ENCODE assay signal across 1 cellular context in the genomic region with DNA sequence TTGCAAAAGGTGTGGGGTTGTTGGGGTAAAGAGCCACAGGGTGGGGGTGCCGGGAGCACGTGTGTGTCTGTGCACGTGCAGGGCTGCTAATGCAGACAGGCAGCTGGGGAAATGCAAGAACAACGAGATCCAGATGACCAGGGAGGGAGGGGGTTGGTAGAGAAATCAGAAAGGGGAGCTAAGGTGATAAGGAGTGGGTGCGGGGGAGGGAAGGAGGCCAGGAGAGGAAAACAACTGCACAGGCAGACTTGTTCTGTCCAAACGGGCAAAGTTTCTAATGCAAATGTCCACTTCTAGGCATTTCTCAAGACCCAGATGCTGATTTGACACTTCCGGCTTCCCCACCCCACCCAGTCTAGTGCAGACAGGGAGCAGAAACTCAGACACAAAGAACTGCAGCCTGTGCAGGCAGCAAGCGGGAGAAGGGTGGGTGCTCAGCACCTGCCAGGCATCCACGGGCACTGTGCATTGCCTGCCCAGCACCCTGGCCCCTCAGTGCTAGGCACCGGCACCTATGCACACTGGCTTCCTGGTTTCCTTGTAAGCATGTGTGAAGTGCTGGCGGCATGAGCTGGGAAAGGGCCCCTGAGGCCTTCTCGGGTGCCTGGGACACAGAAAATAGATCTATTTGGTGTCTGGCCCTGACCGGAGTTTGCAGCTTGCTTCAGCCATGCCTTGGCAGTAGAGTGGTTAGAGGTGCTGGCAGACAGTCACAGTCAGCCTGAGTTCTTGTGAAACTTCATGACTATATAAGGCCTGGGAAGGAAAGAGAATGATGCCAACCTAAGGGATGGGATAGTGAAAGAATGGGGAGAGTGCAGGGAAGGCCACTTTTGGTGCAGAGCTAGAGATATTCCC.
TF ChIP-seq lines count a peak whose summit lies in the region.

No MANE protein-coding gene starts in this region.

TF ChIP-seq in IMR-90, 13 proteins besides CTCF, POLR2A, EP300 and RAD21 (continued from another document):
- TF ChIP-seq, protein P1, sequence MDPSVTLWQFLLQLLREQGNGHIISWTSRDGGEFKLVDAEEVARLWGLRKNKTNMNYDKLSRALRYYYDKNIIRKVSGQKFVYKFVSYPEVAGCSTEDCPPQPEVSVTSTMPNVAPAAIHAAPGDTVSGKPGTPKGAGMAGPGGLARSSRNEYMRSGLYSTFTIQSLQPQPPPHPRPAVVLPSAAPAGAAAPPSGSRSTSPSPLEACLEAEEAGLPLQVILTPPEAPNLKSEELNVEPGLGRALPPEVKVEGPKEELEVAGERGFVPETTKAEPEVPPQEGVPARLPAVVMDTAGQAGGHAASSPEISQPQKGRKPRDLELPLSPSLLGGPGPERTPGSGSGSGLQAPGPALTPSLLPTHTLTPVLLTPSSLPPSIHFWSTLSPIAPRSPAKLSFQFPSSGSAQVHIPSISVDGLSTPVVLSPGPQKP (IDR thresholded peaks at IDR 0.05; ENCODE audit: borderline replicate concordance, low read depth, low read length): no peak
- TF ChIP-seq MAFK (IDR thresholded peaks at IDR 0.05; ENCODE audit: low read depth, low read length) (no peak), CEBPB (IDR thresholded peaks at IDR 0.05; ENCODE audit: low read depth, low read length) (no peak), RCOR1 (IDR thresholded peaks at IDR 0.05; ENCODE audit: insufficient replicate concordance, low read length) (no peak), NFE2L2 (IDR thresholded peaks at IDR 0.05; ENCODE audit: low read depth, low read length) (no peak), FOS (IDR thresholded peaks at IDR 0.05; ENCODE audit: low read depth, low read length) (no peak), MAZ (IDR thresholded peaks at IDR 0.05; ENCODE audit: borderline replicate concordance, low read depth, low read length) (no peak), CHD1 (IDR thresholded peaks at IDR 0.05; ENCODE audit: low read depth, low read length) (no peak), SMC3 (IDR thresholded peaks at IDR 0.05; ENCODE audit: low read depth, low read length) (no peak), RFX5 (IDR thresholded peaks at IDR 0.05; ENCODE audit: low read depth, low read length) (no peak)
- TF ChIP-seq, protein P2, sequence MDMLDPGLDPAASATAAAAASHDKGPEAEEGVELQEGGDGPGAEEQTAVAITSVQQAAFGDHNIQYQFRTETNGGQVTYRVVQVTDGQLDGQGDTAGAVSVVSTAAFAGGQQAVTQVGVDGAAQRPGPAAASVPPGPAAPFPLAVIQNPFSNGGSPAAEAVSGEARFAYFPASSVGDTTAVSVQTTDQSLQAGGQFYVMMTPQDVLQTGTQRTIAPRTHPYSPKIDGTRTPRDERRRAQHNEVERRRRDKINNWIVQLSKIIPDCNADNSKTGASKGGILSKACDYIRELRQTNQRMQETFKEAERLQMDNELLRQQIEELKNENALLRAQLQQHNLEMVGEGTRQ (IDR thresholded peaks at IDR 0.05; ENCODE audit: low read depth, low read length): no peak
